21 cellular contexts compared by ENCODE assay signal in genomic region chr18:74728586-74728985, GRCh38.
"Had no signal": no experiment of that assay in that cellular context is flagged by ENCODE, and none has a peak within 500 bp of the region (broad histone marks: within the 10 kb centered on the region; RNA-seq: fewer than 3 reads in every experiment).

No MANE protein-coding gene starts in this region.

- H3K27ac ChIP-seq: HL-60, SJSA1, SK-N-MC had no signal

- H3K27me3 ChIP-seq: SJSA1 had no signal

- H3K4me3 ChIP-seq: SJSA1, SK-N-MC had no signal

- H3K9me3 ChIP-seq: SJSA1 had no signal

- DNase-seq: KBM-7, MV-4-11, NCI-H1048, NCI-H1105, NCI-H1417, NCI-H1436 treated with DMSO at 0.1 percent for 48 hours, NCI-H1694, NCI-H187 treated with DMSO at 0.1 percent for 48 hours, NCI-H2029 treated with DMSO at 0.1 percent for 48 hours, NCI-H2171, NCI-H226, NCI-H446, NCI-H524, NCI-H526 treated with DMSO at 0.1 percent for 48 hours, NCI-H748 treated with DMSO at 0.1 percent for 48 hours, Right ventricle myocardium superior, RPMI8226, SIG-M5 had no signal

- H3K36me3 ChIP-seq: SJSA1 had no signal
